ENCODE assay signal across 13 cellular contexts in genomic region chr4:122765702-122766352, GRCh38. TPM values are rescaled to one million over a fixed set of nuclear protein-coding genes. Genes with fewer than 3 reads are reported as not detected.
A peak's percentile ranks its signal among the peaks of the same experiment; 100 is the strongest.
DNase-seq lines count a peak whose midpoint lies in the region; ATAC-seq and TF ChIP-seq lines count a peak whose summit lies in the region.
"Had no signal": no experiment of that assay in that cellular context is flagged by ENCODE, and none has a peak within 500 bp of the region (broad histone marks: within the 10 kb centered on the region; RNA-seq: fewer than 3 reads in every experiment).

No MANE protein-coding gene starts in this region.

- H3K9me2 ChIP-seq in hepatocyte (replicated peaks; ENCODE audit: insufficient read depth), result no peaks in the 10 kb centered on the region

- no peak for ATAC-seq in activated T-helper 17 cell treated with anti-CD3 and anti-CD28 coated beads, Interleukin-2, amount 50 U/mL, for 72 hours (replicated peaks)
- ATAC-seq in HG02798 (IDR thresholded peaks at IDR 0.05; ENCODE audit: poor library complexity, unreplicated experiment), result no peak

- H3K27me3 ChIP-seq in adipocyte (replicated peaks; ENCODE audit: control insufficient read depth, insufficient read depth, low read length) (no peaks in the 10 kb centered on the region), hepatocyte (no peaks in the 10 kb centered on the region)
- no peaks in the 10 kb centered on the region for H3K27me3 ChIP-seq in effector memory CD4-positive, alpha-beta T cell (replicated peaks; ENCODE audit: control insufficient read depth, insufficient read depth, low read length, poor library complexity, severe bottlenecking)
- H3K27me3 ChIP-seq: neutrophil had no signal

- DNase-seq in A172 (ENCODE audit: low spot score) (peak; percentile 76), GOT3 (lab: John Stamatoyannopoulos, UW) (peak; percentile 2), adipocyte (ENCODE audit: low read depth) (peak; percentile 81), hepatocyte (ENCODE audit: low spot score) (peak; percentile 26), amygdala (lab: John Stamatoyannopoulos, UW) (no peak)
- no peak for DNase-seq in effector memory CD4-positive, alpha-beta T cell
- DNase-seq: NCI-H1048, trophoblast cell had no signal

- peak overlapping the region; percentile 56 for H3K27ac ChIP-seq in hepatocyte
- H3K27ac ChIP-seq in effector memory CD4-positive, alpha-beta T cell (ENCODE audit: insufficient read depth, low read length, poor library complexity, severe bottlenecking), result no peak overlapping the region
- H3K27ac ChIP-seq: BLaER1 treated with 17β-estradiol and CSF1 and Interleukin-3, amounts not matched to agents 10 nM and 100 nM; coronary artery; neutrophil had no signal

- peaks cover 5% of the 10 kb centered on the region for H3K4me1 Mint-ChIP-seq in activated T-helper 17 cell treated with anti-CD3 and anti-CD28 coated beads, Interleukin-2, amount 50 U/mL, for 72 hours

- no peaks in the 10 kb centered on the region for H4K20me1 ChIP-seq in hepatocyte (ENCODE audit: insufficient read depth, poor library complexity, severe bottlenecking)
- H4K20me1 ChIP-seq: BLaER1 treated with 17β-estradiol and CSF1 and Interleukin-3, amounts not matched to agents 10 nM and 100 nM had no signal

- H3K27ac Mint-ChIP-seq in activated T-helper 17 cell treated with anti-CD3 and anti-CD28 coated beads, Interleukin-2, amount 50 U/mL, for 72 hours, result no peak overlapping the region

- peak overlapping the region; percentile 78 for H3K9ac ChIP-seq in adipocyte (ENCODE audit: low read length)
- H3K9ac ChIP-seq: BLaER1 treated with 17β-estradiol and CSF1 and Interleukin-3, amounts not matched to agents 10 nM and 100 nM had no signal

- peak overlapping the region; percentile 22 for H3K4me3 ChIP-seq in adipocyte (ENCODE audit: low read length)
- H3K4me3 ChIP-seq in hepatocyte, result no peak overlapping the region
- no peak overlapping the region for H3K4me3 ChIP-seq in effector memory CD4-positive, alpha-beta T cell (ENCODE audit: insufficient read depth, low read depth, low read length, poor library complexity, severe bottlenecking)
- H3K4me3 ChIP-seq: BLaER1 treated with 17β-estradiol and CSF1 and Interleukin-3, amounts not matched to agents 10 nM and 100 nM; coronary artery had no signal

- TF ChIP-seq CTCF in hepatocyte (IDR thresholded peaks at IDR 0.05; ENCODE audit: poor library complexity), result no peak

- H3K9me3 Mint-ChIP-seq in activated T-helper 17 cell treated with anti-CD3 and anti-CD28 coated beads, Interleukin-2, amount 50 U/mL, for 72 hours, result no peaks in the 10 kb centered on the region

- no peak overlapping the region for H3K4me3 Mint-ChIP-seq in activated T-helper 17 cell treated with anti-CD3 and anti-CD28 coated beads, Interleukin-2, amount 50 U/mL, for 72 hours

- H3K79me2 ChIP-seq in hepatocyte, result no peaks in the 10 kb centered on the region

- H2AFZ ChIP-seq in hepatocyte, result no peak overlapping the region

- H3K4me1 ChIP-seq in adipocyte (ENCODE audit: control insufficient read depth, insufficient read depth, low read length), result peaks cover 24% of the 10 kb centered on the region
- H3K4me1 ChIP-seq in hepatocyte (ENCODE audit: insufficient read depth), result peaks cover 7% of the 10 kb centered on the region
- no peaks in the 10 kb centered on the region for H3K4me1 ChIP-seq in effector memory CD4-positive, alpha-beta T cell (ENCODE audit: control insufficient read depth, insufficient read depth, low read length, poor library complexity, severe bottlenecking)

- H3K36me3 Mint-ChIP-seq in activated T-helper 17 cell treated with anti-CD3 and anti-CD28 coated beads, Interleukin-2, amount 50 U/mL, for 72 hours (ENCODE audit: low read depth), result no peaks in the 10 kb centered on the region

- 72% methylated on average over 7 of the region's 7 CpGs for WGBS in hepatocyte (ENCODE audit: low lambda C conversion rate, missing lambda C conversion rate)

- H3K36me3 ChIP-seq in adipocyte (ENCODE audit: control insufficient read depth, insufficient read depth, low read length, severe bottlenecking), result no peaks in the 10 kb centered on the region
- H3K36me3 ChIP-seq in hepatocyte (replicated peaks; ENCODE audit: insufficient read depth, low read depth), result no peaks in the 10 kb centered on the region
- H3K36me3 ChIP-seq in effector memory CD4-positive, alpha-beta T cell (ENCODE audit: control insufficient read depth, insufficient read depth, low read length), result no peaks in the 10 kb centered on the region
- H3K36me3 ChIP-seq: BLaER1 treated with 17β-estradiol and CSF1 and Interleukin-3, amounts not matched to agents 10 nM and 100 nM; neutrophil had no signal

- H3K27me3 Mint-ChIP-seq in activated T-helper 17 cell treated with anti-CD3 and anti-CD28 coated beads, Interleukin-2, amount 50 U/mL, for 72 hours, result no peaks in the 10 kb centered on the region

- H3K4me2 ChIP-seq in hepatocyte, result no peak overlapping the region

- H3K9me3 ChIP-seq in adipocyte (ENCODE audit: control insufficient read depth, low read length), result no peaks in the 10 kb centered on the region
- no peaks in the 10 kb centered on the region for H3K9me3 ChIP-seq in hepatocyte (ENCODE audit: low read depth)
- H3K9me3 ChIP-seq in effector memory CD4-positive, alpha-beta T cell (ENCODE audit: control insufficient read depth, low read length), result no peaks in the 10 kb centered on the region
- H3K9me3 ChIP-seq: BLaER1 treated with 17β-estradiol and CSF1 and Interleukin-3, amounts not matched to agents 10 nM and 100 nM; neutrophil had no signal

RNA-seq across cellular contexts. Expression of gene BBS12, which starts 33.3 kb away (rescaled TPM):
- 3.3 and 5.2 TPM in 2 replicates for total RNA-seq in A172 (2014; rRNA removed; shearing (Covaris generic))
- 3.9 and 4.7 TPM in 2 replicates for total RNA-seq in hepatocyte
- polyA plus RNA-seq in hepatocyte, result 3.0 and 4.3 TPM in 2 replicates
- 1 to 10 TPM; 1.6 to 2.2 TPM for total RNA-seq in activated T-helper 17 cell treated with anti-CD3 and anti-CD28 coated beads, Interleukin-2, amount 50 U/mL, for 72 hours

Comparison
In these comparisons a context has a peak if more than half of its experiments do, and no peak if none do; other contexts are left out.
1. DNase-seq: peak in A172 (single experiment), GOT3 (single experiment), adipocyte (single experiment) and hepatocyte (single experiment); none in amygdala (0 of 56) and effector memory CD4-positive, alpha-beta T cell (0 of 3).